11 cellular contexts compared by ENCODE assay signal in the genomic region with DNA sequence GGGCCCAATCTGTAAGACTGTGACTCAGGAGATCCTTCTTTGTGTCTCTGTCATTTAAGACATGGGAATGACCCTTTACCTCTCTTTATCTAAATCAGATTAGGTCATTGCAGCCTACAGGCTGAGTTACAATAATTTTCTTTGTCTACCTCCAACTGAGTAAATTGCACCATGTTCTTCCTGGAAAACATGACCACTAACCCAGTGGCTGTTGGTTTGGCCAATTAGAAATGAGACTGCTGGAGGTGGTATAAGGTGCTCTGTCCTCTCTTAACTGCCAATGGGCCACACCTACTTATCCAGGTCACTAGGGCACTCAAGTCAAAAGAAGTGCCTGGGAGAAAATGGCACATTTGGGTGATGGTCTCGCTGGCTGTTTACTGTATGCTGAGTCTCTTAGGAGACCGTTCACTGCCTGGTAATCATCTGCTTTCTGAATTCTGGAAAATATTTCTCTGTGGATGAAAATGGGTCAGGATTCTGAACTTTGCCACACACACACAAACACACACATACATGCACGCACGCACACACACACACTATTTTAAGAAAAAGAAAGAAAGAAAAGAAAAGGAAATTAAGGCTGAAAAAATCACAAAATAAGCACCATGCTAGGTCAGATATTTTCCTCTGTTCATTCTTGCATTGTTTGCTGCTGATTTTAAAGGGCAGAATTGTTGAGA. TPM values are rescaled to one million over a fixed set of nuclear protein-coding genes. Genes with fewer than 3 reads are reported as not detected.
DNase-seq lines count a peak whose midpoint lies in the region; ATAC-seq and TF ChIP-seq lines count a peak whose summit lies in the region.
"Had no signal": no experiment of that assay in that cellular context is flagged by ENCODE, and none has a peak within 500 bp of the region (broad histone marks: within the 10 kb centered on the region; RNA-seq: fewer than 3 reads in every experiment).

No MANE protein-coding gene starts in this region.

- H3K9me3 Mint-ChIP-seq in activated T-cell treated with anti-CD3 and anti-CD28 coated beads, Interleukin-2, amount 50 U/mL, for 24 hours = no peaks in the 10 kb centered on the region
- H3K9me3 Mint-ChIP-seq in activated CD8-positive, alpha-beta T cell treated with anti-CD3 and anti-CD28 coated beads, Interleukin-2, amount 10 ng/mL, durations not matched to agents 7 days and 5 days (ENCODE audit: insufficient read depth) = no peaks in the 10 kb centered on the region

- H3K27me3 ChIP-seq in layer of hippocampus (ENCODE audit: control insufficient read depth, insufficient read depth, low read length) = no peaks in the 10 kb centered on the region
- H3K27me3 ChIP-seq in subcutaneous abdominal adipose tissue (ENCODE audit: control insufficient read depth in 5 of 5, insufficient read depth in 4 of 5, low read length in 5 of 5) = no peaks in the 10 kb centered on the region
- H3K27me3 ChIP-seq: BLaER1 had no signal

- H3K27ac ChIP-seq in layer of hippocampus (ENCODE audit: low read depth, low read length) (peak overlapping the region; percentile 10), subcutaneous abdominal adipose tissue (ENCODE audit: low read depth, low read length) (peak overlapping the region; percentile 87)
- H3K27ac ChIP-seq: BLaER1 had no signal

- no peaks in the 10 kb centered on the region for H3K9me3 ChIP-seq in subcutaneous abdominal adipose tissue (ENCODE audit: control insufficient read depth in 5 of 5, low read length in 5 of 5)
- H3K9me3 ChIP-seq: BLaER1 had no signal

- peak; percentile 17 for ATAC-seq in activated CD8-positive, alpha-beta T cell treated with anti-CD3 and anti-CD28 coated beads, Interleukin-2, amount 10 ng/mL, durations not matched to agents 7 days and 5 days

- H3K36me3 Mint-ChIP-seq in activated T-cell treated with anti-CD3 and anti-CD28 coated beads, Interleukin-2, amount 50 U/mL, for 24 hours (ENCODE audit: low read depth) = peaks cover 37% of the 10 kb centered on the region
- peaks cover 66% of the 10 kb centered on the region for H3K36me3 Mint-ChIP-seq in activated CD8-positive, alpha-beta T cell treated with anti-CD3 and anti-CD28 coated beads, Interleukin-2, amount 10 ng/mL, durations not matched to agents 7 days and 5 days (ENCODE audit: low read depth)

- H3K4me3 ChIP-seq in subcutaneous abdominal adipose tissue (ENCODE audit: low read depth in 1 of 5, low read length in 5 of 5) (no peak overlapping the region), foreskin fibroblast (ENCODE audit: low read depth in 1 of 2, low read length in 2 of 2) (no peak overlapping the region)
- H3K4me3 ChIP-seq: BLaER1 had no signal

- H3K4me1 Mint-ChIP-seq in activated T-cell treated with anti-CD3 and anti-CD28 coated beads, Interleukin-2, amount 50 U/mL, for 24 hours (ENCODE audit: low read depth) = peaks cover 78% of the 10 kb centered on the region
- peaks cover 73% of the 10 kb centered on the region for H3K4me1 Mint-ChIP-seq in activated CD8-positive, alpha-beta T cell treated with anti-CD3 and anti-CD28 coated beads, Interleukin-2, amount 10 ng/mL, durations not matched to agents 7 days and 5 days (ENCODE audit: low read depth)

- H3K9ac ChIP-seq in subcutaneous abdominal adipose tissue (ENCODE audit: low read length in 5 of 5) = peak overlapping the region in 3 of 5 donors; percentile 49 to 57 (median 57)
- H3K9ac ChIP-seq: BLaER1 had no signal

- H3K27me3 Mint-ChIP-seq in activated T-cell treated with anti-CD3 and anti-CD28 coated beads, Interleukin-2, amount 50 U/mL, for 24 hours = no peaks in the 10 kb centered on the region
- H3K27me3 Mint-ChIP-seq in activated CD8-positive, alpha-beta T cell treated with anti-CD3 and anti-CD28 coated beads, Interleukin-2, amount 10 ng/mL, durations not matched to agents 7 days and 5 days (ENCODE audit: low read depth) = no peaks in the 10 kb centered on the region

- CTCF ChIA-PET in activated CD8-positive, alpha-beta T cell treated with anti-CD3 and anti-CD28 coated beads, Interleukin-2, amount 10 ng/mL, durations not matched to agents 7 days and 5 days (lab: Charles Lee) = interaction anchor here (1.2 to 5.2 kb wide), 5 partner anchors 17 to 61 kb away, joined by 3 to 30 read pairs (median 6); a partner anchor contains a TSS

- peak overlapping the region; percentile 92 for H3K27ac Mint-ChIP-seq in activated T-cell treated with anti-CD3 and anti-CD28 coated beads, Interleukin-2, amount 50 U/mL, for 24 hours
- H3K27ac Mint-ChIP-seq in activated CD8-positive, alpha-beta T cell treated with anti-CD3 and anti-CD28 coated beads, Interleukin-2, amount 10 ng/mL, durations not matched to agents 7 days and 5 days = peak overlapping the region; percentile 76

- no peak for TF ChIP-seq CTCF in foreskin fibroblast (IDR thresholded peaks at IDR 0.05; ENCODE audit: low read depth, low read length)

- POLR2A ChIA-PET in activated CD8-positive, alpha-beta T cell treated with anti-CD3 and anti-CD28 coated beads, Interleukin-2, amount 10 ng/mL, durations not matched to agents 7 days and 5 days (lab: Charles Lee) = interaction anchor here (1.1 to 1.3 kb wide), 3 partner anchors 15 to 17 kb away, joined by 3 to 4 read pairs (median 4); a partner anchor contains a TSS

- H3K36me3 ChIP-seq in subcutaneous abdominal adipose tissue (ENCODE audit: control insufficient read depth in 5 of 5, insufficient read depth in 5 of 5, low read length in 5 of 5) = no peaks in the 10 kb centered on the region
- H3K36me3 ChIP-seq: BLaER1 had no signal

- peak overlapping the region; percentile 47 for H3K4me3 Mint-ChIP-seq in activated T-cell treated with anti-CD3 and anti-CD28 coated beads, Interleukin-2, amount 50 U/mL, for 24 hours
- H3K4me3 Mint-ChIP-seq in activated CD8-positive, alpha-beta T cell treated with anti-CD3 and anti-CD28 coated beads, Interleukin-2, amount 10 ng/mL, durations not matched to agents 7 days and 5 days = no peak overlapping the region

- no peak for DNase-seq in activated T-cell treated with anti-CD3 and anti-CD28 coated beads, Interleukin-2, amount 50 U/mL, for 24 hours
- DNase-seq in activated T-cell treated with anti-CD3 and anti-CD28 coated beads, Interleukin-2, amount 50 U/mL, for 1 hour = no peak
- no peak for DNase-seq in activated CD8-positive, alpha-beta T cell treated with anti-CD3 and anti-CD28 coated beads, Interleukin-2, amount 10 ng/mL, durations not matched to agents 7 days and 5 days
- no peak for DNase-seq in stimulated activated naive CD4-positive, alpha-beta T cell treated with Interleukin-2 at 50 U/mL for 16 hours (lab: John Stamatoyannopoulos, UW)
- DNase-seq in D341Med (ENCODE audit: low spot score) (no peak), foreskin fibroblast (no peak)
- DNase-seq: foreskin melanocyte; stimulated activated naive CD4-positive, alpha-beta T cell had no signal

- H3K4me1 ChIP-seq in subcutaneous abdominal adipose tissue (ENCODE audit: control insufficient read depth in 5 of 5, insufficient read depth in 5 of 5, low read length in 5 of 5) = peaks cover 4 to 53% (median 46%) of the 10 kb centered on the region in 5 donors

RNA-seq across cellular contexts. Expression of a gene that starts 16.4 kb away (rescaled TPM):
- total RNA-seq in activated CD8-positive, alpha-beta T cell treated with anti-CD3 and anti-CD28 coated beads, Interleukin-2, amount 10 ng/mL, durations not matched to agents 7 days and 5 days = 10 to 100 TPM; 67.6 TPM

RNA-seq across cellular contexts. Expression of a gene that starts 44.8 kb away (rescaled TPM):
- total RNA-seq in activated CD8-positive, alpha-beta T cell treated with anti-CD3 and anti-CD28 coated beads, Interleukin-2, amount 10 ng/mL, durations not matched to agents 7 days and 5 days = under 1 TPM in 1 of 2 experiments, not detected in 1; 0.45 TPM

RNA-seq across cellular contexts. Expression of a gene that starts 56.1 kb away (rescaled TPM):
- 10 to 100 TPM; 12.9 to 15.0 TPM for total RNA-seq in activated CD8-positive, alpha-beta T cell treated with anti-CD3 and anti-CD28 coated beads, Interleukin-2, amount 10 ng/mL, durations not matched to agents 7 days and 5 days
